Comparison of ENCODE assay signal across 8 cellular contexts in the genomic region with DNA sequence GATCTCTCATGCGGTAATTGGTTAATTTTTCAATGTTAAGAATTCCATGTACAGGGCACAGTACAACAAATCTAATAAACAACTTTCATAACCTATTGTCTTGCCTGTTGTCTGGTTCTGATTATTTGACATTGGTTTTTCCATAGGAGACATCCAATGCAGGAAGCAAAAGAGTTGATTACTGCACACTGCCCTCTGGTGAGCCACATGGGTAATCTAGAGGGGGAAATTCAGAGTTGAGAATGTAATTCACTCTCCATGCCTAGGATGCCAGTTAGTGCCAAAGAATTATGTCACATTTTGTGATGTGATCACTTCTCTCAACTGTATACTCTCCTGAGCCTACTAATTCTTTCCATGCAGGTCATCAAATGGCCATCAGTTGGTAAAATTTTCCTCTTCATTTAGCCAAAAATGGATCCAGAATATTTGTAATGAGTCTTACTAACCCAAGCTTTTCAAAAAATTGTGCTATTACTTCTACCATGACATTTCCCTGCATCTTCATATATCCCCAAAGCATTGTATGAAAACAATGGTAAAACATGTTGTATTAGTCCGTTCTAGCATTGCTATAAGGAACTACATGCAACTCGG. TPM values are rescaled to one million over a fixed set of nuclear protein-coding genes. Genes with fewer than 3 reads are reported as not detected.
A peak's percentile ranks its signal among the peaks of the same experiment; 100 is the strongest.
DNase-seq lines count a peak whose midpoint lies in the region; ATAC-seq and TF ChIP-seq lines count a peak whose summit lies in the region.

No MANE protein-coding gene starts in this region.

- TF ChIP-seq CTCF in BJ (IDR thresholded peaks at IDR 0.05; ENCODE audit: insufficient read depth, low read depth, low read length) (peak; percentile 72), HFFc6 (IDR thresholded peaks at IDR 0.05) (peak; percentile 87), PC-3 (conservative IDR thresholded peaks at IDR 0.05; ENCODE audit: low read depth, low read length) (peak; percentile 95), epithelial cell of proximal tubule (conservative IDR thresholded peaks at IDR 0.05; ENCODE audit: low read depth, low read length) (peak; percentile 87), progenitor cell of endocrine pancreas (IDR thresholded peaks at IDR 0.05; ENCODE audit: unreplicated experiment) (peak; percentile 67)

- H3K79me2 ChIP-seq in PC-3 (ENCODE audit: low read length), result no peaks in the 10 kb centered on the region

- no peak overlapping the region for H3K9ac ChIP-seq in PC-3 (ENCODE audit: low read length)

- no peaks in the 10 kb centered on the region for H3K9me2 ChIP-seq in PC-3 (replicated peaks; ENCODE audit: low read length)

- POLR2A ChIA-PET in BJ (lab: Charles Lee), result no interaction called here
- POLR2A ChIA-PET in PC-3 (lab: Charles Lee; ENCODE audit: unreplicated experiment), result no interaction called here

- H3K36me3 ChIP-seq in BJ (ENCODE audit: control insufficient read depth, insufficient read depth, low read length) (no peaks in the 10 kb centered on the region), PC-3 (ENCODE audit: low read depth, low read length) (no peaks in the 10 kb centered on the region)
- no peaks in the 10 kb centered on the region for H3K36me3 ChIP-seq in effector memory CD4-positive, alpha-beta T cell (ENCODE audit: control insufficient read depth, insufficient read depth, low read length)

- peaks cover 6% of the 10 kb centered on the region; the same call in 1 of the 2 replicates for H3K4me1 ChIP-seq in PC-3 (ENCODE audit: insufficient read depth, low read length)
- no peaks in the 10 kb centered on the region for H3K4me1 ChIP-seq in effector memory CD4-positive, alpha-beta T cell (ENCODE audit: control insufficient read depth, insufficient read depth, low read length, poor library complexity, severe bottlenecking)

- H3K27me3 ChIP-seq in BJ (ENCODE audit: control insufficient read depth, insufficient read depth, low read length) (no peaks in the 10 kb centered on the region), PC-3 (ENCODE audit: low read length) (no peaks in the 10 kb centered on the region)
- H3K27me3 ChIP-seq in effector memory CD4-positive, alpha-beta T cell (replicated peaks; ENCODE audit: control insufficient read depth, insufficient read depth, low read length, poor library complexity, severe bottlenecking), result no peaks in the 10 kb centered on the region

- H3K36me3 Mint-ChIP-seq in HFFc6 (ENCODE audit: low read depth) (no peaks in the 10 kb centered on the region), progenitor cell of endocrine pancreas (ENCODE audit: insufficient read depth) (no peaks in the 10 kb centered on the region)

- DNase-seq in BJ (ENCODE audit: low read depth), result no peak
- DNase-seq in HFFc6, result peak; percentile 60
- peak; percentile 90 for DNase-seq in PC-3
- no peak for DNase-seq in epithelial cell of proximal tubule (ENCODE audit: low read depth)
- no peak for DNase-seq in progenitor cell of endocrine pancreas (ENCODE audit: low spot score, unreplicated experiment)
- DNase-seq in stimulated activated CD8-positive, alpha-beta memory T cell treated with anti-CD3 and anti-CD28 coated beads, Interleukin-4, amount 100 ng/mL, for 48 hours, result no peak
- DNase-seq in effector memory CD4-positive, alpha-beta T cell, result no peak

- no peak overlapping the region for H3K4me3 ChIP-seq in BJ (ENCODE audit: low read depth, low read length)
- H3K4me3 ChIP-seq in PC-3 (ENCODE audit: low read length), result no peak overlapping the region
- no peak overlapping the region for H3K4me3 ChIP-seq in epithelial cell of proximal tubule (ENCODE audit: low read depth, low read length)
- no peak overlapping the region for H3K4me3 ChIP-seq in effector memory CD4-positive, alpha-beta T cell (ENCODE audit: insufficient read depth, low read depth, low read length, poor library complexity, severe bottlenecking)

- no TSS peak for BruUV-seq in PC-3 (replicated peaks; lab: Mats Ljungman, UMichigan)

- H3F3A ChIP-seq in PC-3 (ENCODE audit: low read length, unreplicated experiment), result no peaks in the 10 kb centered on the region

- intact Hi-C loops in PC-3 (cut with micrococcal nuclease), result loop anchor here (1.0 to 10.0 kb wide), 9 partner anchors 42 to 792 kb away; no protein-coding TSS in a partner anchor

- H3K4me3 Mint-ChIP-seq in HFFc6, result no peak overlapping the region
- H3K4me3 Mint-ChIP-seq in progenitor cell of endocrine pancreas (ENCODE audit: low read depth), result no peak overlapping the region

- ATAC-seq in PC-3 (peak; percentile 98), HG02938 (IDR thresholded peaks at IDR 0.05; ENCODE audit: unreplicated experiment) (no peak)

- H3K9me3 ChIP-seq in PC-3 (ENCODE audit: low read length), result no peaks in the 10 kb centered on the region
- no peaks in the 10 kb centered on the region for H3K9me3 ChIP-seq in effector memory CD4-positive, alpha-beta T cell (ENCODE audit: control insufficient read depth, low read length)

- no peak overlapping the region for H2AFZ ChIP-seq in PC-3 (ENCODE audit: low read length)

- H3K4me1 Mint-ChIP-seq in HFFc6 (ENCODE audit: low read depth) (peaks cover 29% of the 10 kb centered on the region), progenitor cell of endocrine pancreas (ENCODE audit: low read depth) (no peaks in the 10 kb centered on the region)

- no peak overlapping the region for H3K4me2 ChIP-seq in PC-3 (ENCODE audit: low read length)

- H3K27me3 Mint-ChIP-seq in HFFc6 (ENCODE audit: insufficient read depth) (no peaks in the 10 kb centered on the region), progenitor cell of endocrine pancreas (no peaks in the 10 kb centered on the region)

- CTCF ChIA-PET in BJ (lab: Yijun Ruan, JAX), result interaction anchor here (0.8 to 1.1 kb wide), 3 partner anchors 13 to 202 kb away, joined by 3 to 4 read pairs (median 4); no protein-coding TSS in a partner anchor
- CTCF ChIA-PET in PC-3 (lab: Charles Lee), result interaction anchor here (0.6 to 1.3 kb wide), 2 partner anchors 62 to 151 kb away, joined by 4 to 6 read pairs; no protein-coding TSS in a partner anchor

- no peak overlapping the region for H3K27ac ChIP-seq in PC-3 (ENCODE audit: low read length)
- no peak overlapping the region for H3K27ac ChIP-seq in effector memory CD4-positive, alpha-beta T cell (ENCODE audit: insufficient read depth, low read length, poor library complexity, severe bottlenecking)

- H4K20me1 ChIP-seq in PC-3 (ENCODE audit: low read length), result no peaks in the 10 kb centered on the region

- no peaks in the 10 kb centered on the region for H3K9me3 Mint-ChIP-seq in HFFc6
- no peaks in the 10 kb centered on the region for H3K9me3 Mint-ChIP-seq in progenitor cell of endocrine pancreas (ENCODE audit: low read depth)

- H3K27ac Mint-ChIP-seq in HFFc6 (no peak overlapping the region), progenitor cell of endocrine pancreas (no peak overlapping the region)

RNA-seq across cellular contexts. Expression of a gene that starts 17.7 kb away (rescaled TPM):
- polyA plus RNA-seq in BJ (2011; rRNA removed), result 11.9 and 13.9 TPM in 2 replicates
- polyA minus RNA-seq in BJ (2011; rRNA and poly(A)+ RNA removed), result 14.6 and 17.4 TPM in 2 replicates
- 10 to 100 TPM; 14.7 to 17.3 (median 16.7) TPM for total RNA-seq in HFFc6 (2021; fragmentation: NEBNext Ultra II Directional; extraction: Animal tissue kit (Norgen Biotek cat#: 25700))
- total RNA-seq in PC-3 (2014; rRNA removed) (15.7 and 22.2 TPM in 2 replicates), epithelial cell of proximal tubule (11.4 and 11.8 TPM in 2 replicates), progenitor cell of endocrine pancreas (46.4 and 51.3 TPM in 2 replicates)

Comparison
In these comparisons a context has a peak if more than half of its experiments do, and no peak if none do; other contexts are left out.
1. DNase-seq: peak in HFFc6 (single experiment) and PC-3 (single experiment); none in BJ (single experiment), epithelial cell of proximal tubule (single experiment), progenitor cell of endocrine pancreas (single experiment), stimulated activated CD8-positive, alpha-beta memory T cell treated with anti-CD3 and anti-CD28 coated beads, Interleukin-4, amount 100 ng/mL, for 48 hours (single experiment) and effector memory CD4-positive, alpha-beta T cell (0 of 3).
2. Peak in every context shown above with its lines, with median percentiles within 50 percentile points of each other: CTCF ChIP-seq.